Comparison of ENCODE assay signal across 17 cellular contexts in the genomic region with DNA sequence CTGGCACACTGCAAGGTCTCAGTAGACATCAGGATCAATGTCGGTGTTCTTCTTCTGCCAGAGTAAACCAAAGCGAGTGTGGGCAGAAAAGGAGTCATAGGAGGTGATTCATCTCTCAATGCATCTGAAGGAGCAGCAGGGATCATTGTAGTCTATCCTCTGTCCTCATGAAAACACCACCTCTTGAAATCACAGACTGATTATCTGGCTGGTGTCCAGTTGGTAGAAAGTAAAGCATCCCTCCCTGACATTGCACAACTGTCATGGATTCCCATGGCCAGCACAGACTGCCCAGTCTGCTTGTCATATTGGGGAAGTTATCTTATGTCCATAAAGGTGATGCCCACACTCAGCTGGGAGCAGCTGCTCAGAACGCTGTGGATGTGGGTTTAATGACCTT.
A peak's percentile ranks its signal among the peaks of the same experiment; 100 is the strongest.
DNase-seq lines count a peak whose midpoint lies in the region; TF ChIP-seq lines count a peak whose summit lies in the region.
"Had no signal": no experiment of that assay in that cellular context is flagged by ENCODE, and none has a peak within 500 bp of the region (broad histone marks: within the 10 kb centered on the region; RNA-seq: fewer than 3 reads in every experiment).

No MANE protein-coding gene starts in this region.

- in situ Hi-C loops in astrocyte of the spinal cord (cut with HindIII; ENCODE audit: low sequenced_read_pairs), result no loop called here

- DNase-seq in AG08396 (ENCODE audit: low spot score), result peak; percentile 46
- DNase-seq in HPDE6-E6E7 (ENCODE audit: extremely low spot score), result peak; percentile 37
- DNase-seq in astrocyte of the spinal cord (ENCODE audit: low read depth, low spot score), result peak; percentile 91
- DNase-seq in kidney glomerular epithelial cell (lab: John Stamatoyannopoulos, UW), result peak; percentile 55
- no peak for DNase-seq in NCI-H82 (lab: John Stamatoyannopoulos, UW)
- no peak for DNase-seq in NCI-H524 (lab: John Stamatoyannopoulos, UW)
- DNase-seq in erythroblast (lab: John Stamatoyannopoulos, UW), result no peak
- DNase-seq in T-helper 1 cell, result no peak
- DNase-seq: activated CD4-positive, alpha-beta T cell treated with anti-CD3 and anti-CD28 coated beads for 36 hours; GDM1; naive B cell; NCI-H146; NCI-H69; stimulated activated CD4-positive, alpha-beta T cell treated with anti-CD3 and anti-CD28 coated beads, Interleukin-12 subunit alpha, Interleukin-12 subunit beta, amount 100 ng/mL, for 4 hours had no signal

- no peak overlapping the region for H3K4me3 ChIP-seq in astrocyte of the spinal cord (ENCODE audit: low read depth, low read length)
- H3K4me3 ChIP-seq: BLaER1 treated with 17β-estradiol and CSF1 and Interleukin-3, amounts not matched to agents 10 nM and 100 nM; cardiac muscle cell; SK-N-MC had no signal

- no peak for TF ChIP-seq POLR2A in erythroblast (IDR thresholded peaks at IDR 0.05; ENCODE audit: low read length)

- TF ChIP-seq CTCF in astrocyte of the spinal cord (IDR thresholded peaks at IDR 0.05; ENCODE audit: low read depth, low read length), result no peak

Comparison
In these comparisons a context has a peak if more than half of its experiments do, and no peak if none do; other contexts are left out.
1. DNase-seq: peak in AG08396 (single experiment), HPDE6-E6E7 (single experiment), astrocyte of the spinal cord (single experiment) and kidney glomerular epithelial cell (single experiment); none in NCI-H82 (single experiment), NCI-H524 (0 of 2), erythroblast (0 of 2) and T-helper 1 cell (0 of 5).